ENCODE assay signal across 17 cellular contexts in the genomic region with DNA sequence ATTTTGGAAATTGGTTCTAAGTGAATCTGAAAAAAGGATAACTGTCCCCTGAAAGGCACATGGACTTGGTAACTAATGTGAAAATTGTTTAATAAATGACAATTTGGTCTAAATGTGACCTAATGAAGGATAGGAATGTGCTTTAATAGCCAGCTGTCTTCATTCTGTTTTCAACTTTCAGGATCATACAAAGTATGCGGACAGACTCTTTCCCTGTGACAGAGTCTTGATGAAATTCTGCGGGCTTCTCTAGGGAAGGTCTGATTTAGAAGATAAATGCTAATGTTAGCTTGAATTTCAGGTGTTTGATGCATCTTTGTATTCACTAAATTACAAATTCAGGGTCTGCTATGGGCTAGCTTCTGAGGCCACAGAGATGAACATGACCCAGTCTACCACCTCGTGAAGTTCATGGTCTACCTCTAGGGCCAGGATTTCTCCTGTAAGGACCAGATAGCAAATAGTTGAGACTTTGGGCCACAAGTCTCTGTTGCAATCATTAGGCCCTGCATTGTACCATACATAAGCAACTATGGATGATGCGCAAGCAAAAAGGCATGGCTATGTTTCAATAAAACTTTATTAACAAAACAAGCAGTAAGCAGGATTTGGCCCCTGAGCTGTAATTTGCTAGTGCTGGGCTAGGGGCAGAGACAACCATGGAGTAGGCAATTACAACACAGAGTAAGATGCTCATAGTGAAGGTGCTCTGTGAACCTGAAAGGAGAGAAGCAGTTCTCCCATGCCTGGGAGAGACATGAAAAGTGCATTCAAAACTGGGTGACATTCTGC.
"Had no signal": no experiment of that assay in that cellular context is flagged by ENCODE, and none has a peak within 500 bp of the region (broad histone marks: within the 10 kb centered on the region; RNA-seq: fewer than 3 reads in every experiment).

No MANE protein-coding gene starts in this region.

- H3K27ac ChIP-seq: heart left ventricle, neutrophil, spleen, tibial artery, upper lobe of right lung had no signal

- H3K4me3 ChIP-seq: heart left ventricle, spleen, tibial artery, upper lobe of right lung had no signal

- H3K4me1 ChIP-seq: heart left ventricle, spleen, tibial artery, upper lobe of right lung had no signal

- FAIRE-seq: colon had no signal

- H3K36me3 ChIP-seq: heart left ventricle, neutrophil, spleen, tibial artery, upper lobe of right lung had no signal

- DNase-seq: foreskin melanocyte; heart left ventricle; hippocampal formation; left colon; mesendoderm; naive thymus-derived CD8-positive, alpha-beta T cell; posterior cingulate gyrus; right cardiac atrium; spleen; stimulated activated CD4-positive, alpha-beta T cell treated with anti-CD3 and anti-CD28 coated beads, Interleukin-15, amount 100 ng/mL, for 24 hours; stimulated activated CD4-positive, alpha-beta T cell treated with anti-CD3 and anti-CD28 coated beads, Interleukin-1b, Interleukin-23, amount 100 ng/mL, for 48 hours; stimulated activated CD4-positive, alpha-beta T cell treated with anti-CD3 and anti-CD28 coated beads, Interleukin-4, amount 100 ng/mL, for 24 hours; tibial artery; upper lobe of right lung had no signal

- H3K9me3 ChIP-seq: heart left ventricle, neutrophil, spleen, tibial artery, upper lobe of right lung had no signal

- ATAC-seq: heart left ventricle; left colon; naive thymus-derived CD8-positive, alpha-beta T cell; right cardiac atrium; stimulated activated memory B cell treated with anti-CD40 and anti-IgM and Interleukin-4, amounts not matched to agents 10 μg/mL and 1 μg/mL and 100 μg/mL, for 72 hours; upper lobe of right lung had no signal

- H3K27me3 ChIP-seq: heart left ventricle, neutrophil, spleen, tibial artery, upper lobe of right lung had no signal
